ENCODE assay signal across 18 cellular contexts in the genomic region with DNA sequence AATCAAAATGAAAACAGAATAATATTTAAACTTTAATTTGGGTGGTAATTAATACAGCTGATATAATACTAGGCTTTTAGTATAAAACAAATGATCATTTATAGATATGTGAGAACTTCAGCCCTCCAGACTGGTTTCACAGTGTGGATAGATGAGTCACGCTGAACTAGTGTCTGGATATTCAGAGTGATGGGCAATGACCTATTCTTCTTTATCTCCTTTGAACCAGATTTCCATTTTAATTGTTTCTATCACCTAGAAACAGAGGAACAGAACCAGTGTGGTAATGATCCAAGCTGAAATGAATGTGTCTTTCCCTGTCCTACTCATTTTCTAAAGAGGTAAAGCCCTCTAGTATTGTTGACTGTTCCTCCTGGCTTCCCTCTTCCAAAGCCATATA.
"Had no signal": no experiment of that assay in that cellular context is flagged by ENCODE, and none has a peak within 500 bp of the region (broad histone marks: within the 10 kb centered on the region; RNA-seq: fewer than 3 reads in every experiment).

No MANE protein-coding gene starts in this region.

- DNase-seq: KBM-7, MV-4-11, NCI-H1048, NCI-H1105, NCI-H1417, NCI-H146, NCI-H1694 treated with DMSO at 0.1 percent for 48 hours, NCI-H1930, NCI-H2081, NCI-H2107, NCI-H2227 treated with DMSO at 0.1 percent for 48 hours, NCI-H524, NCI-H526 treated with DMSO at 0.1 percent for 48 hours, NCI-H748 treated with DMSO at 0.1 percent for 48 hours, PC-3, SHP77, SK-N-SH had no signal

- H3K27ac ChIP-seq: RWPE1 had no signal

- H3K9ac ChIP-seq: SK-N-SH had no signal

- H3K4me2 ChIP-seq: SK-N-SH had no signal
